In genomic region chr10:12354696-12355095, GRCh38 we compare ENCODE assay signal across 1 cellular context. TPM values are rescaled to one million over a fixed set of nuclear protein-coding genes. Genes with fewer than 3 reads are reported as not detected.
"Had no signal": no experiment of that assay in that cellular context is flagged by ENCODE, and none has a peak within 500 bp of the region (broad histone marks: within the 10 kb centered on the region; RNA-seq: fewer than 3 reads in every experiment).

No MANE protein-coding gene starts in this region.

RNA-seq across cellular contexts. Expression of gene CAMK1D, which starts 5.3 kb away (rescaled TPM):
- total RNA-seq: HepG2 had no signal
